In genomic region chr11:707817-708420, GRCh38 we compare ENCODE assay signal across 12 cellular contexts. TPM values are rescaled to one million over a fixed set of nuclear protein-coding genes. Genes with fewer than 3 reads are reported as not detected.
DNase-seq lines count a peak whose midpoint lies in the region; ATAC-seq, FAIRE-seq and TF ChIP-seq lines count a peak whose summit lies in the region.
"Had no signal": no experiment of that assay in that cellular context is flagged by ENCODE, and none has a peak within 500 bp of the region (broad histone marks: within the 10 kb centered on the region; RNA-seq: fewer than 3 reads in every experiment).

No MANE protein-coding gene starts in this region.

- TF ChIP-seq CTCF in AG10803 (conservative IDR thresholded peaks at IDR 0.05; ENCODE audit: low read length) (no peak), pancreas (IDR thresholded peaks at IDR 0.05) (no peak), BE2C (IDR thresholded peaks at IDR 0.05; ENCODE audit: low read depth, low read length) (no peak)

- H3K4me3 ChIP-seq in AG10803 (ENCODE audit: low read length) (peak overlapping the region; percentile 89), esophagus (ENCODE audit: low read depth in 1 of 2, low read length in 2 of 2) (peak overlapping the region; percentile 58 to 85), pancreas (peak overlapping the region in 2 of 4 donors; percentile 80 to 85), BE2C (ENCODE audit: low read depth, low read length) (no peak overlapping the region)

- intact Hi-C loops in pancreas (cut with DNase I), result no loop called here

- ATAC-seq in pancreas (peak in 3 of 4 donors; percentile 6 to 12 (median 7)), HG02763 (IDR thresholded peaks at IDR 0.05; ENCODE audit: unreplicated experiment) (no peak)

- H3K4me1 ChIP-seq in esophagus (ENCODE audit: control insufficient read depth in 2 of 2, insufficient read depth in 2 of 2, low read length in 1 of 2), result peaks cover 5 to 31% of the 10 kb centered on the region in 2 donors
- peaks cover 28 to 40% (median 30%) of the 10 kb centered on the region in 3 donors for H3K4me1 ChIP-seq in pancreas
- H3K4me1 ChIP-seq in BE2C, result no peaks in the 10 kb centered on the region

- FAIRE-seq in pancreas (lab: Jason Lieb, UNC), result no peak
- FAIRE-seq: islet of Langerhans had no signal

- H3K9me3 ChIP-seq in esophagus (ENCODE audit: control insufficient read depth in 2 of 2, insufficient read depth in 1 of 2, low read depth in 1 of 2, low read length in 1 of 2), result no peaks in the 10 kb centered on the region
- H3K9me3 ChIP-seq in pancreas, result no peaks in the 10 kb centered on the region
- H3K9me3 ChIP-seq in BE2C, result no peaks in the 10 kb centered on the region

- WGBS in esophagus, 2 donors, result 56 to 57% methylated on average over 16 of the region's 16 CpGs
- 30 to 31% methylated on average over 16 of the region's 16 CpGs for WGBS in pancreas, 2 donors

- H3K36me3 ChIP-seq in esophagus (ENCODE audit: control insufficient read depth in 2 of 2, insufficient read depth in 2 of 2, low read length in 1 of 2) (peaks cover 0 to 20% of the 10 kb centered on the region in 2 donors), pancreas (no peaks in the 10 kb centered on the region), BE2C (no peaks in the 10 kb centered on the region)

- no peak for DNase-seq in AG10803 (ENCODE audit: low read depth)
- peak; percentile 71 for DNase-seq in NCI-H226
- DNase-seq in pancreas, result peak in 5 of 6 donors; percentile 61 to 83 (median 65)
- no peak for DNase-seq in BE2C
- no peak for DNase-seq in activated naive CD4-positive, alpha-beta T cell treated with anti-CD3 and anti-CD28 coated beads, Interleukin-2, amount 50 U/mL, for 16 hours
- no peak for DNase-seq in germinal center (ENCODE audit: low spot score)
- DNase-seq: activated CD4-positive, CD25-positive, alpha-beta regulatory T cell; activated naive CD4-positive, alpha-beta T cell treated with anti-CD3 and anti-CD28 coated beads, Interleukin-2, amount 10 ng/mL, durations not matched to agents 7 days and 5 days; NCI-H1105 had no signal

- H3K27ac ChIP-seq in esophagus (ENCODE audit: low read depth in 2 of 2, low read length in 1 of 2) (peak overlapping the region; percentile 91), pancreas (peak overlapping the region; percentile 81 to 93 (median 86))

- no peaks in the 10 kb centered on the region for H3K27me3 ChIP-seq in esophagus (ENCODE audit: control insufficient read depth in 1 of 2, insufficient read depth in 2 of 2, low read length in 2 of 2)
- H3K27me3 ChIP-seq in pancreas, result no peaks in the 10 kb centered on the region
- peaks cover 4% of the 10 kb centered on the region; the same call in 1 of the 2 replicates for H3K27me3 ChIP-seq in BE2C

RNA-seq across cellular contexts. Expression of gene EPS8L2, which starts 1.9 kb away (rescaled TPM):
- polyA plus RNA-seq in esophagus, result 100 to 1,000 TPM; 254 to 440 TPM
- 100 to 1,000 TPM in 2 of 6 donors, 10 to 100 TPM in 4; 58.1 to 113 (median 71.1) TPM for total RNA-seq in pancreas
- polyA plus RNA-seq in pancreas, result 100 to 1,000 TPM; 249 to 286 TPM
- 1.1 TPM for polyA plus RNA-seq in BE2C (2012; ENCODE audit: insufficient read depth, insufficient read length, low read depth)

RNA-seq across cellular contexts. Expression of gene TMEM80, which starts 12.3 kb away (rescaled TPM):
- polyA plus RNA-seq in esophagus (10 to 100 TPM; 25.0 to 53.9 TPM), pancreas (10 to 100 TPM; 18.6 to 24.7 TPM)
- total RNA-seq in pancreas, result 10 to 100 TPM in 4 of 6 donors, 1 to 10 TPM in 2; 8.5 to 16.4 (median 14.2) TPM
- polyA plus RNA-seq in BE2C (2012; ENCODE audit: insufficient read depth, insufficient read length, low read depth), result 11.7 TPM

RNA-seq across cellular contexts. Expression of gene DEAF1, which starts 12.9 kb away (rescaled TPM):
- polyA plus RNA-seq in esophagus, result 10 to 100 TPM; 20.3 to 42.4 TPM
- total RNA-seq in pancreas, result 10 to 100 TPM; 15.9 to 26.9 (median 18.5) TPM
- polyA plus RNA-seq in pancreas, result 10 to 100 TPM; 28.4 to 33.8 TPM
- 37.2 TPM for polyA plus RNA-seq in BE2C (2012; ENCODE audit: insufficient read depth, insufficient read length, low read depth)

RNA-seq across cellular contexts. Expression of gene TALDO1, which starts 39.3 kb away (rescaled TPM):
- 100 to 1,000 TPM; 228 to 278 TPM for polyA plus RNA-seq in esophagus
- 10 to 100 TPM; 52.5 to 83.9 (median 78.2) TPM for total RNA-seq in pancreas
- 10 to 100 TPM; 50.3 to 70.0 TPM for polyA plus RNA-seq in pancreas
- polyA plus RNA-seq in BE2C (2012; ENCODE audit: insufficient read depth, insufficient read length, low read depth), result 216 TPM

Comparison
In these comparisons a context has a peak if more than half of its experiments do, and no peak if none do; other contexts are left out.
1. DNase-seq: peak in NCI-H226 (single experiment) and pancreas (5 of 6); none in AG10803 (single experiment), BE2C (single experiment), activated naive CD4-positive, alpha-beta T cell treated with anti-CD3 and anti-CD28 coated beads, Interleukin-2, amount 50 U/mL, for 16 hours (single experiment) and germinal center (single experiment).